Comparison of ENCODE assay signal across 10 cellular contexts in the genomic region with DNA sequence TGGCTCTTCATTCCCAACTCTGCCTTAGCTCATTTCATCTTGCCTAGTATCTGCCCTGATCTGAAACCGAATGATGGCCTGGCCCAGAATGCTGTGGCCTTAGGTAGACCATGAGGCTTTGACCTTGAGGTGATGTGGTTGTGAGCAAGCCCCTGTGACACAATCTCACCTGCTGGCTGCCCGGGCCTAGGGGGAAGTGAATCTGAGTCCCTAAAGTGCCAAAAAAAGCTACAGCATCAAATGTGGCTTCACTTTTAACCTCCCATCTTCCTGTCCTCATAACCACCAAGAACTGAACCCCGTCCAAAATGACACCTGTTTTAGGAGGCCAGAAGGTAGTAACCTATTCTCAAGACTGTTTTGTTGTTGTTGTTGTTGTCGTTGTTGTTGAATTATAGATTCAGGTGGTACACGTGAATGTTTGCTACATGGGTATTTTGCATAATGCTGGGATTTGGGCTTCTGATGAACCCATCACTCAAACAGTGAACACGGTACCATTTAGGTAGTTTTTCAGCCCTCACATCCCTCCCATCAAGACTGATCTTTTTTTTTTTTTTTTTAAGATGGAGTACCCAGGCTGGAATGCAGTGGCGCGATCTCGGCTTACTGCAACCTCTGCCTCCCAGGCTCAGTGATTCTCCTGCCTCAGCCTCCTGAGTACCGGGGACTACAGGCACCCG. TPM values are rescaled to one million over a fixed set of nuclear protein-coding genes. Genes with fewer than 3 reads are reported as not detected.
DNase-seq lines count a peak whose midpoint lies in the region; ATAC-seq and TF ChIP-seq lines count a peak whose summit lies in the region.
"Had no signal": no experiment of that assay in that cellular context is flagged by ENCODE, and none has a peak within 500 bp of the region (broad histone marks: within the 10 kb centered on the region; RNA-seq: fewer than 3 reads in every experiment).

No MANE protein-coding gene starts in this region.

- ATAC-seq in GM19328 (IDR thresholded peaks at IDR 0.05; ENCODE audit: unreplicated experiment): peak; percentile 96
- ATAC-seq in HG02840 (IDR thresholded peaks at IDR 0.05; ENCODE audit: low FRiP score, unreplicated experiment): peak; percentile 91
- peak; percentile 99 for ATAC-seq in HG03571 (IDR thresholded peaks at IDR 0.05; ENCODE audit: unreplicated experiment)
- no peak for ATAC-seq in aorta (ENCODE audit: low FRiP score)

- H3K4me3 ChIP-seq in GM06990 (replicated peaks; ENCODE audit: low read depth, low read length) (no peak overlapping the region), aorta (ENCODE audit: low read length in 2 of 2) (no peak overlapping the region)

- DNase-seq in GM06990 (ENCODE audit: extremely low read depth, insufficient read length): peak; percentile 79
- no peak for DNase-seq in NCI-H2171 treated with DMSO at 0.1 percent for 48 hours (lab: John Stamatoyannopoulos, UW)
- DNase-seq in NCI-H2196 (lab: John Stamatoyannopoulos, UW; ENCODE audit: unreplicated experiment): no peak
- DNase-seq in aorta: no peak
- DNase-seq in stimulated activated CD4-positive, alpha-beta T cell treated with anti-CD3 and anti-CD28 coated beads, Interleukin-2, amount 100 ng/mL, for 24 hours: no peak
- DNase-seq: ACHN, NCI-H510A treated with DMSO at 0.1 percent for 48 hours had no signal

- WGBS in aorta, 2 donors: 83 to 84% methylated on average over 11 of the region's 11 CpGs

- no peak overlapping the region for H3K27ac ChIP-seq in aorta (ENCODE audit: low read depth in 1 of 2, low read length in 2 of 2)

- TF ChIP-seq CTCF in GM06990 (IDR thresholded peaks at IDR 0.05; ENCODE audit: insufficient read depth, low read length, poor library complexity, severe bottlenecking): no peak

- intact Hi-C loops in aorta (cut with DNase I): no loop called here

- H3K9me3 ChIP-seq in aorta (ENCODE audit: control insufficient read depth, low read length): no peaks in the 10 kb centered on the region

- H3K27me3 ChIP-seq in GM06990 (replicated peaks; ENCODE audit: control insufficient read depth, insufficient read depth, low read length) (no peaks in the 10 kb centered on the region), aorta (ENCODE audit: control insufficient read depth in 1 of 2, insufficient read depth in 2 of 2, low read length in 1 of 2) (no peaks in the 10 kb centered on the region)

- H3K36me3 ChIP-seq in GM06990 (ENCODE audit: control insufficient read depth, insufficient read depth, low read length) (no peaks in the 10 kb centered on the region), aorta (ENCODE audit: control insufficient read depth in 1 of 2, insufficient read depth in 2 of 2, low read length in 1 of 2) (peaks cover 0 to 6% of the 10 kb centered on the region in 2 donors)

- H3K4me1 ChIP-seq in aorta (ENCODE audit: control insufficient read depth in 1 of 2, insufficient read depth in 2 of 2, low read length in 2 of 2): no peaks in the 10 kb centered on the region

RNA-seq across cellular contexts. Expression of a gene that starts 54.6 kb away (rescaled TPM):
- 10 to 100 TPM; 16.8 to 20.8 TPM for total RNA-seq in aorta
- 10 to 100 TPM in 1 of 2 donors, 1 to 10 TPM in 1; 8.5 to 59.4 TPM for polyA plus RNA-seq in aorta
